Comparison of ENCODE assay signal across 18 cellular contexts in the genomic region with DNA sequence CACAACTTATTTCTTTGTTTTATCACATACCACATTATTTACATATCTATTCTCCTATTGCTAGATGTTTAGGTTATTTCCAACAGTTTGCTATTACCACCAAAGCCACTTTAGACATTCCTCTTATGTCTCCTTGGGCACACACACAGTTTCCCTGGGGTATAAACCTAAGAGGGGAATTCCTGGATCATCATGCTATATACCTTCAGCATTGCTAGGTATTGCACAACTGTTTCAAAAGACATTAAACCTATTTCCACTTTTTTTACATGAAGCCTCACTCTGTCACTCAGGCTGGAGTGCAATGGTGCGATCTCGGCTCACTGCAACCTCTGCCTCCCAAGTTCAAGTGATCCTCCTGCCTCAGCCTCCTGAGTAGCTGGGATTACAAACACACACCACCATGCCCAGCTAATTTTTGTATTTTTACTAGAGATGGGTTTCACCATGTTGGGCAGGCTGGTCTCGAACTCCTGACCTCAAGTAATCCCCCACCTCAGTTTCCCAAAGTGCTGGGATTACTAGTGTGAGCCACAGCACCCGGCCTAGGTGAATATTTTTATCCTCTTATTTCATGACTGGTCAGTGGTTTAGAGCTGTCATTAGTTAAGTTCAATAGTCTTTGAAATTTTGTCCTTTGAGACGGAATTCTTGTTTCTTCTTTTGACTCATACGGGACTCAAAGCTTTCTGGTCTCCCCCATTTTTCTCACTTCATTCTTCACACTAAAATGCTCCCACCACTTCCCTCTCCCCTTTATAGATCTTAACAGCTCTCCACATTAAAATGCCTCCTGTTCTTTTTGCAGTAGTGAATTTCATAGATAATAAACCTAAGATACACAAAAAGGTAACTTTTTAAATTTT. TPM values are rescaled to one million over a fixed set of nuclear protein-coding genes. Genes with fewer than 3 reads are reported as not detected.
"Had no signal": no experiment of that assay in that cellular context is flagged by ENCODE, and none has a peak within 500 bp of the region (broad histone marks: within the 10 kb centered on the region; RNA-seq: fewer than 3 reads in every experiment).

No MANE protein-coding gene starts in this region.

- H3K27me3 ChIP-seq: body of pancreas, tibial artery had no signal

- DNase-seq: activated CD4-positive, alpha-beta T cell treated with anti-CD3 and anti-CD28 coated beads, Interleukin-2, amount 10 ng/mL, durations not matched to agents 7 days and 5 days; activated CD8-positive, alpha-beta memory T cell treated with anti-CD3 and anti-CD28 coated beads, Interleukin-2, amount 50 U/mL, for 48 hours; activated gamma-delta T cell treated with Interleukin-2 at 50 U/mL for 16 hours; activated naive CD8-positive, alpha-beta T cell treated with anti-CD3 and anti-CD28 coated beads for 36 hours; activated T-cell treated with anti-CD3 and anti-CD28 coated beads, Interleukin-2, amount 50 U/mL, for 72 hours; amygdala; body of pancreas; central memory CD4-positive, alpha-beta T cell; effector CD4-positive, alpha-beta T cell; foreskin fibroblast; glutamatergic neuron; mesendoderm; nucleus accumbens; posterior cingulate gyrus; retina; tibial artery had no signal

- H3K4me3 ChIP-seq: body of pancreas, coronary artery, tibial artery had no signal

- H3K36me3 ChIP-seq: tibial artery had no signal

- H3K27ac ChIP-seq: body of pancreas, coronary artery, tibial artery had no signal

- ATAC-seq: activated T-cell treated with anti-CD3 and anti-CD28 coated beads, Interleukin-2, amount 50 U/mL, for 72 hours; body of pancreas; stimulated activated memory B cell treated with anti-CD40 and anti-IgM and Interleukin-4, amounts not matched to agents 10 μg/mL and 1 μg/mL and 100 μg/mL, for 72 hours had no signal

- H3K4me1 ChIP-seq: body of pancreas, tibial artery had no signal

RNA-seq across cellular contexts. Expression of a gene that starts 30.3 kb away (rescaled TPM):
- total RNA-seq: activated CD4-positive, alpha-beta T cell treated with anti-CD3 and anti-CD28 coated beads, Interleukin-2, amount 10 ng/mL, durations not matched to agents 7 days and 5 days; activated naive CD8-positive, alpha-beta T cell treated with anti-CD3 and anti-CD28 coated beads for 36 hours; activated T-cell treated with anti-CD3 and anti-CD28 coated beads, Interleukin-2, amount 50 U/mL, for 72 hours had no signal
